In the genomic region with DNA sequence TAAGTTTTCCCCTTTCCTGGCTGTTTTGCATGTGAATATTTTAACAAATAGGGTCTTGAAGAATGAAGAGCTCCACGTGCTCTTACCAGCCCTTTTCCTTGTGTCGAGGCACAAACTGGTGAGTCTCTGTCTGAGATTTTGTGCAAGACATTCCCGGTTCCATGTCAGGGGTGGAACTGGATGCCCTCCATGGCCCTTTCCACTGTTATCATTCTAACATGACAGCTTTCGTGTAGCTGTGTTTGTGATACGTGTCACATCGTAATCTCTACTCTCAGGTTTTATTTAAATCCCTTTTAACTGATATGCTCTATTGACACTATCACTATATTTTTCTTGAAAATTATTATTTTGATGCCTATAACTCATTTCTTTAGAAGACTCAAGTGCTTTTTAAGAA, we compare ENCODE assay signal across 20 cellular contexts.
A peak's percentile ranks its signal among the peaks of the same experiment; 100 is the strongest.
DNase-seq lines count a peak whose midpoint lies in the region; ATAC-seq and TF ChIP-seq lines count a peak whose summit lies in the region.
"Had no signal": no experiment of that assay in that cellular context is flagged by ENCODE, and none has a peak within 500 bp of the region (broad histone marks: within the 10 kb centered on the region; RNA-seq: fewer than 3 reads in every experiment).

No MANE protein-coding gene starts in this region.

- ATAC-seq in Right ventricle myocardium inferior, result peak; percentile 54
- peak; percentile 69 for ATAC-seq in Right ventricle myocardium superior (ENCODE audit: poor library complexity)
- no peak for ATAC-seq in right lobe of liver
- no peak for ATAC-seq in HG03108 (IDR thresholded peaks at IDR 0.05; ENCODE audit: unreplicated experiment)
- ATAC-seq in HG03442 (IDR thresholded peaks at IDR 0.05; ENCODE audit: unreplicated experiment), result no peak
- ATAC-seq: K562 had no signal

- TF ChIP-seq POLR2A in right lobe of liver (IDR thresholded peaks at IDR 0.05) (no peak), spleen (IDR thresholded peaks at IDR 0.05) (no peak)

- WGBS in right lobe of liver (ENCODE audit: insufficient coverage, low coverage, low lambda C conversion rate, missing lambda C conversion rate), result 93% methylated on average over 6 of the region's 6 CpGs
- 81 to 90% (median 88%) methylated on average over 6 of the region's 6 CpGs for WGBS in spleen, 5 donors

- no peaks in the 10 kb centered on the region for H4K20me1 ChIP-seq in OCI-LY7 (ENCODE audit: insufficient read depth, low read length)

- DNase-seq in Right ventricle myocardium inferior (ENCODE audit: missing footprints) (no peak), cardiac septum (ENCODE audit: low spot score) (no peak), Right ventricle myocardium superior (no peak), right lobe of liver (no peak), spleen (no peak), OCI-LY7 (ENCODE audit: low spot score) (no peak)
- DNase-seq: CD4-positive, CD25-positive, alpha-beta regulatory T cell; COR-L47; DMS 273 treated with DMSO at 0.1 percent for 48 hours; DND-41; HCEC 1CT; MV-4-11; NCI-H1694 treated with DMSO at 0.1 percent for 48 hours; NCI-H2107; NCI-H510A; NCI-H774; OCI-M1 had no signal

- H3K4me1 ChIP-seq in right lobe of liver, result peaks cover 0 to 11% (median 0%) of the 10 kb centered on the region in 4 donors
- H3K4me1 ChIP-seq in spleen, result no peaks in the 10 kb centered on the region
- peaks cover 5% of the 10 kb centered on the region for H3K4me1 ChIP-seq in OCI-LY7 (ENCODE audit: insufficient read depth, low read length, poor library complexity, severe bottlenecking)

- no TSS peak for BruUV-seq in OCI-LY7 (replicated peaks; lab: Mats Ljungman, UMichigan)

- CTCF ChIA-PET in OCI-LY7 (lab: Charles Lee; ENCODE audit: unreplicated experiment), result no interaction called here

- POLR2A ChIA-PET in OCI-LY7 (lab: Charles Lee), result interaction anchor here (0.7 kb wide), 1 partner anchor 746 kb away, joined by 4 read pairs; no protein-coding TSS in a partner anchor

- no peaks in the 10 kb centered on the region for H3K9me3 ChIP-seq in right lobe of liver
- no peaks in the 10 kb centered on the region for H3K9me3 ChIP-seq in spleen
- no peaks in the 10 kb centered on the region for H3K9me3 ChIP-seq in OCI-LY7 (ENCODE audit: low read length)

- H3K36me3 ChIP-seq in right lobe of liver (peaks cover 0 to 6% (median 3%) of the 10 kb centered on the region in 4 donors), spleen (no peaks in the 10 kb centered on the region), OCI-LY7 (ENCODE audit: insufficient read depth, low read length) (no peaks in the 10 kb centered on the region)

- no peak overlapping the region for H3K4me3 ChIP-seq in right lobe of liver
- H3K4me3 ChIP-seq in spleen, result no peak overlapping the region
- H3K4me3 ChIP-seq in OCI-LY7 (ENCODE audit: low read depth, low read length, poor library complexity, severe bottlenecking), result no peak overlapping the region
- H3K4me3 ChIP-seq: K562 had no signal

- no peak overlapping the region for H3K4me2 ChIP-seq in OCI-LY7 (ENCODE audit: low read length)

- TF ChIP-seq CTCF in right lobe of liver (IDR thresholded peaks at IDR 0.05), result no peak
- TF ChIP-seq CTCF in spleen (IDR thresholded peaks at IDR 0.05 in 8 of 11, conservative IDR thresholded peaks at IDR 0.05 in 3 of 11), result no peak
- TF ChIP-seq CTCF in OCI-LY7 (conservative IDR thresholded peaks at IDR 0.05; ENCODE audit: low read length), result no peak

- no peaks in the 10 kb centered on the region for H3K27me3 ChIP-seq in right lobe of liver
- H3K27me3 ChIP-seq in spleen (replicated peaks in 1 of 7), result no peaks in the 10 kb centered on the region

- no peak overlapping the region for H2AFZ ChIP-seq in OCI-LY7 (ENCODE audit: low read length)

- no peaks in the 10 kb centered on the region for H3K79me2 ChIP-seq in OCI-LY7 (ENCODE audit: insufficient read depth, low read depth, low read length)

- intact Hi-C loops in Right ventricle myocardium inferior (cut with DNase I) (no loop called here), cardiac septum (cut with DNase I) (no loop called here), Right ventricle myocardium superior (cut with DNase I) (no loop called here), right lobe of liver (cut with DNase I) (no loop called here), spleen (cut with DNase I; ENCODE audit: low total_unique reads) (no loop called here), OCI-LY7 (cut with micrococcal nuclease; ENCODE audit: unreplicated experiment) (no loop called here)

- no peaks in the 10 kb centered on the region for H3K9me2 ChIP-seq in OCI-LY7 (ENCODE audit: insufficient read depth, low read length)

- peak overlapping the region; percentile 35 to 79 (median 48) for H3K27ac ChIP-seq in right lobe of liver
- H3K27ac ChIP-seq in spleen, result no peak overlapping the region
- no peak overlapping the region for H3K27ac ChIP-seq in OCI-LY7 (ENCODE audit: low read depth, low read length, poor library complexity, severe bottlenecking)

Comparison
In these comparisons a context has a peak if more than half of its experiments do, and no peak if none do; other contexts are left out.
1. ATAC-seq: peak in Right ventricle myocardium inferior (single experiment) and Right ventricle myocardium superior (single experiment); none in right lobe of liver (0 of 4), HG03108 (single experiment) and HG03442 (single experiment).
2. H3K27ac ChIP-seq: peak in right lobe of liver (3 of 3); none in spleen (0 of 8) and OCI-LY7 (single experiment).